8 cellular contexts compared by ENCODE assay signal in genomic region chr15:77870195-77871065, GRCh38.
DNase-seq lines count a peak whose midpoint lies in the region; ATAC-seq and TF ChIP-seq lines count a peak whose summit lies in the region.

No MANE protein-coding gene starts in this region.

- no peaks in the 10 kb centered on the region for H3K4me1 Mint-ChIP-seq in T-helper 2 cell treated with Interferon-gamma antibody and Interleukin-4, amounts not matched to agents 5 μg/mL and 100 μg/mL, for 36 hours (ENCODE audit: low read depth)

- no peak overlapping the region for H3K4me3 ChIP-seq in LNCaP clone FGC (ENCODE audit: low read depth, low read length)

- ATAC-seq in GM18517 (IDR thresholded peaks at IDR 0.05; ENCODE audit: unreplicated experiment) = no peak

- no peaks in the 10 kb centered on the region for H3K9me3 Mint-ChIP-seq in T-helper 2 cell treated with Interferon-gamma antibody and Interleukin-4, amounts not matched to agents 5 μg/mL and 100 μg/mL, for 36 hours

- H3K27ac Mint-ChIP-seq in T-helper 2 cell treated with Interferon-gamma antibody and Interleukin-4, amounts not matched to agents 5 μg/mL and 100 μg/mL, for 36 hours = no peak overlapping the region

- peak; percentile 78 for TF ChIP-seq CTCF in LNCaP clone FGC (IDR thresholded peaks at IDR 0.05; ENCODE audit: control insufficient read depth, extremely low read depth, insufficient read depth)

- no peaks in the 10 kb centered on the region for H3K36me3 Mint-ChIP-seq in T-helper 2 cell treated with Interferon-gamma antibody and Interleukin-4, amounts not matched to agents 5 μg/mL and 100 μg/mL, for 36 hours (ENCODE audit: low read depth)

- H3K27me3 Mint-ChIP-seq in T-helper 2 cell treated with Interferon-gamma antibody and Interleukin-4, amounts not matched to agents 5 μg/mL and 100 μg/mL, for 36 hours (ENCODE audit: low read depth) = peaks cover 2% of the 10 kb centered on the region

- peak; percentile 38 for DNase-seq in activated naive CD4-positive, alpha-beta T cell treated with Interleukin-2 at 50 U/mL for 16 hours
- no peak for DNase-seq in activated naive CD4-positive, alpha-beta T cell (lab: John Stamatoyannopoulos, UW)
- DNase-seq in LNCaP clone FGC (ENCODE audit: low read depth) = no peak
- DNase-seq in T-helper 2 cell treated with Interferon-gamma antibody and Interleukin-4, amounts not matched to agents 5 μg/mL and 100 μg/mL, for 36 hours (ENCODE audit: low spot score) = peak; percentile 37
- DNase-seq in cerebellar cortex (ENCODE audit: low spot score) = peak; percentile 79
- DNase-seq in left kidney (ENCODE audit: low read depth, low spot score) = peak; percentile 88
- DNase-seq in stimulated activated CD8-positive, alpha-beta memory T cell treated with anti-CD3 and anti-CD28 coated beads, Interleukin-15, amount 100 ng/mL, for 1 hour (ENCODE audit: low read depth) = peak; percentile 8

- no peak overlapping the region for H3K4me3 Mint-ChIP-seq in T-helper 2 cell treated with Interferon-gamma antibody and Interleukin-4, amounts not matched to agents 5 μg/mL and 100 μg/mL, for 36 hours

Comparison
In these comparisons a context has a peak if more than half of its experiments do, and no peak if none do; other contexts are left out.
1. DNase-seq: peak in activated naive CD4-positive, alpha-beta T cell treated with Interleukin-2 at 50 U/mL for 16 hours (single experiment), T-helper 2 cell treated with Interferon-gamma antibody and Interleukin-4, amounts not matched to agents 5 μg/mL and 100 μg/mL, for 36 hours (single experiment), cerebellar cortex (single experiment), left kidney (single experiment) and stimulated activated CD8-positive, alpha-beta memory T cell treated with anti-CD3 and anti-CD28 coated beads, Interleukin-15, amount 100 ng/mL, for 1 hour (single experiment); none in activated naive CD4-positive, alpha-beta T cell (0 of 4) and LNCaP clone FGC (single experiment).